In genomic region chrX:19747672-19748610, GRCh38 we compare ENCODE assay signal across 8 cellular contexts.
A peak's percentile ranks its signal among the peaks of the same experiment; 100 is the strongest.
DNase-seq lines count a peak whose midpoint lies in the region; ATAC-seq, FAIRE-seq and TF ChIP-seq lines count a peak whose summit lies in the region.

No MANE protein-coding gene starts in this region.

- H3K4me3 ChIP-seq in effector memory CD4-positive, alpha-beta T cell (ENCODE audit: insufficient read depth, low read depth, low read length, poor library complexity, severe bottlenecking): no peak overlapping the region
- no peak overlapping the region for H3K4me3 ChIP-seq in uterus

- intact Hi-C loops in uterus (cut with DNase I; ENCODE audit: low total_unique reads): no loop called here

- H3K9me3 ChIP-seq in effector memory CD4-positive, alpha-beta T cell (ENCODE audit: control insufficient read depth, low read length): peaks cover 5% of the 10 kb centered on the region
- H3K9me3 ChIP-seq in uterus: peaks cover 0 to 4% of the 10 kb centered on the region in 2 donors

- peak overlapping the region; percentile 89 for H3K27ac ChIP-seq in effector memory CD4-positive, alpha-beta T cell (ENCODE audit: insufficient read depth, low read length, poor library complexity, severe bottlenecking)
- no peak overlapping the region for H3K27ac ChIP-seq in uterus

- H3K36me3 ChIP-seq in effector memory CD4-positive, alpha-beta T cell (ENCODE audit: control insufficient read depth, insufficient read depth, low read length): no peaks in the 10 kb centered on the region
- no peaks in the 10 kb centered on the region for H3K36me3 ChIP-seq in uterus

- TF ChIP-seq CTCF in uterus (IDR thresholded peaks at IDR 0.05): no peak

- peaks cover 70% of the 10 kb centered on the region for H3K4me1 ChIP-seq in effector memory CD4-positive, alpha-beta T cell (ENCODE audit: control insufficient read depth, insufficient read depth, low read length, poor library complexity, severe bottlenecking)
- H3K4me1 ChIP-seq in uterus: no peaks in the 10 kb centered on the region

- H3K27me3 ChIP-seq in effector memory CD4-positive, alpha-beta T cell (replicated peaks; ENCODE audit: control insufficient read depth, insufficient read depth, low read length, poor library complexity, severe bottlenecking): no peaks in the 10 kb centered on the region
- H3K27me3 ChIP-seq in uterus: no peaks in the 10 kb centered on the region

- peak; percentile 33 for ATAC-seq in HG03097 (IDR thresholded peaks at IDR 0.05; ENCODE audit: low FRiP score, unreplicated experiment)

- DNase-seq in GM12891 (ENCODE audit: insufficient read length, low spot score) (no peak), amygdala (lab: John Stamatoyannopoulos, UW) (no peak), uterus (no peak), NCI-H2107 treated with DMSO at 0.1 percent for 48 hours (lab: John Stamatoyannopoulos, UW; ENCODE audit: unreplicated experiment) (no peak)
- DNase-seq in activated CD4-positive, CD25-positive, alpha-beta regulatory T cell (lab: John Stamatoyannopoulos, UW): peak; percentile 6 to 59 (median 34)
- peak; percentile 52 to 68 (median 56) for DNase-seq in effector memory CD4-positive, alpha-beta T cell
- DNase-seq in stimulated activated CD8-positive, alpha-beta memory T cell treated with anti-CD3 and anti-CD28 coated beads, Interleukin-7, amount 100 ng/mL, for 1 hour (ENCODE audit: low read depth in 2 of 2): peak; percentile 39 to 51

- TF ChIP-seq POLR2A in GM12891 (IDR thresholded peaks at IDR 0.05; ENCODE audit: low read depth, low read length): no peak
- no peak for TF ChIP-seq POLR2A in uterus (IDR thresholded peaks at IDR 0.05)

- FAIRE-seq in GM12891 (lab: Jason Lieb, UNC): peak; percentile 94

TF ChIP-seq in GM12891, 5 proteins besides CTCF, POLR2A, EP300 and RAD21:
- peak; percentile 49 for TF ChIP-seq SPI1 (IDR thresholded peaks at IDR 0.05; ENCODE audit: low read depth, low read length)
- TF ChIP-seq PAX5 (IDR thresholded peaks at IDR 0.05; ENCODE audit: insufficient read depth, low read length, severe bottlenecking): no peak
- 0 out of 2 replicates have a peak, but pooled peaks have one; percentile 21 for TF ChIP-seq POLR2AphosphoS5 (IDR thresholded peaks at IDR 0.05; ENCODE audit: low read depth, low read length)

Comparison
In these comparisons a context has a peak if more than half of its experiments do, and no peak if none do; other contexts are left out.
1. DNase-seq: peak in activated CD4-positive, CD25-positive, alpha-beta regulatory T cell (4 of 4), effector memory CD4-positive, alpha-beta T cell (3 of 3) and stimulated activated CD8-positive, alpha-beta memory T cell treated with anti-CD3 and anti-CD28 coated beads, Interleukin-7, amount 100 ng/mL, for 1 hour (2 of 2); none in GM12891 (single experiment), amygdala (0 of 56), uterus (0 of 2) and NCI-H2107 treated with DMSO at 0.1 percent for 48 hours (single experiment).